Comparison of ENCODE assay signal across 17 cellular contexts in the genomic region with DNA sequence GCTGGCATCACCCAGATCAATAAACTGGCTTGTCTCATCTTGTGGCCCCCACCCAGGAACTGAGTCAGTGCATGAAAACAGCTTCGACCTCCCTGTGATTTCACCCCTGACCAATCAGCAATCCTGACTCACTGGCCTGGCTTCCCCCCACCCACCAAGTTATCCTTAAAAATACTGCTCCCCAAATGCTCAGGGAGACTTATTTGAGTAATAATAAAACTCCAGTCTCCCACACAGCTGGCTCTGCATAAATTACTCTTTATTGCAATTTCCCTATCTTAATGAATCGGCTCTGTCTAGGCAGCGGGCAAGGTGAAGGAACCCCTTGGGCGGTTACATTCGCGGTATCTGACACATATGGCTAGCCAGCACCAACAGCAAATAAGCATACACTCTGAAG. TPM values are rescaled to one million over a fixed set of nuclear protein-coding genes. Genes with fewer than 3 reads are reported as not detected.
DNase-seq lines count a peak whose midpoint lies in the region; ATAC-seq and TF ChIP-seq lines count a peak whose summit lies in the region.
"Had no signal": no experiment of that assay in that cellular context is flagged by ENCODE, and none has a peak within 500 bp of the region (broad histone marks: within the 10 kb centered on the region; RNA-seq: fewer than 3 reads in every experiment).

No MANE protein-coding gene starts in this region.

- no peaks in the 10 kb centered on the region for H3K27me3 ChIP-seq in Caco-2 (replicated peaks; ENCODE audit: control insufficient read depth, insufficient read depth, low read length)
- H3K27me3 ChIP-seq: heart right ventricle, upper lobe of left lung had no signal

- H3K4me3 Mint-ChIP-seq in Caco-2 (ENCODE audit: unreplicated experiment): no peak overlapping the region
- H3K4me3 Mint-ChIP-seq: activated naive CD8-positive, alpha-beta T cell treated with anti-CD3 and anti-CD28 coated beads, Interleukin-2, amount 10 ng/mL, durations not matched to agents 7 days and 5 days; neural crest cell; stimulated activated memory B cell treated with anti-CD40 and anti-IgM and Interleukin-4, amounts not matched to agents 10 μg/mL and 1 μg/mL and 100 μg/mL, for 72 hours; T-helper 1 cell treated with Interleukin-12 subunit alpha and Interleukin-12 subunit beta and Interleukin-4 antibody, amounts not matched to agents 30 μg/mL and 1 μg/mL, for 36 hours had no signal

- no peaks in the 10 kb centered on the region for H3K4me1 ChIP-seq in Caco-2
- H3K4me1 ChIP-seq: heart right ventricle, upper lobe of left lung had no signal

- no peaks in the 10 kb centered on the region for H3K27me3 Mint-ChIP-seq in Caco-2 (ENCODE audit: insufficient read depth, unreplicated experiment)
- H3K27me3 Mint-ChIP-seq: stimulated activated memory B cell treated with anti-CD40 and anti-IgM and Interleukin-4, amounts not matched to agents 10 μg/mL and 1 μg/mL and 100 μg/mL, for 72 hours had no signal

- H3K36me3 ChIP-seq in Caco-2 (ENCODE audit: control insufficient read depth, insufficient read depth, low read length): no peaks in the 10 kb centered on the region
- H3K36me3 ChIP-seq: heart right ventricle, upper lobe of left lung had no signal

- peak; percentile 80 to 94 for ATAC-seq in activated naive CD4-positive, alpha-beta T cell treated with anti-CD3 and anti-CD28 coated beads, Interleukin-2, amount 50 U/mL, for 72 hours
- ATAC-seq: heart right ventricle; stimulated activated memory B cell treated with anti-CD40 and anti-IgM and Interleukin-4, amounts not matched to agents 10 μg/mL and 1 μg/mL and 100 μg/mL, for 72 hours had no signal

- POLR2A ChIA-PET in Caco-2 (lab: Charles Lee): no interaction called here

- no peak overlapping the region for H3K4me3 ChIP-seq in Caco-2 (ENCODE audit: low read depth, low read length)
- H3K4me3 ChIP-seq: heart right ventricle, upper lobe of left lung had no signal

- no peak overlapping the region for H3K27ac Mint-ChIP-seq in activated naive CD4-positive, alpha-beta T cell treated with anti-CD3 and anti-CD28 coated beads, Interleukin-2, amount 50 U/mL, for 72 hours
- H3K27ac Mint-ChIP-seq in Caco-2 (ENCODE audit: unreplicated experiment): no peak overlapping the region
- H3K27ac Mint-ChIP-seq: activated naive CD8-positive, alpha-beta T cell treated with anti-CD3 and anti-CD28 coated beads, Interleukin-2, amount 10 ng/mL, durations not matched to agents 7 days and 5 days; stimulated activated memory B cell treated with anti-CD40 and anti-IgM and Interleukin-4, amounts not matched to agents 10 μg/mL and 1 μg/mL and 100 μg/mL, for 72 hours; T-helper 1 cell treated with Interleukin-12 subunit alpha and Interleukin-12 subunit beta and Interleukin-4 antibody, amounts not matched to agents 30 μg/mL and 1 μg/mL, for 36 hours had no signal

- TF ChIP-seq CTCF in Caco-2 (IDR thresholded peaks at IDR 0.05; ENCODE audit: insufficient read depth in 1 of 2, low read depth in 1 of 2, low read length in 1 of 2, severe bottlenecking in 1 of 2, unreplicated experiment in 1 of 2): no peak

- DNase-seq in activated CD4-positive, alpha-beta T cell treated with anti-CD3 and anti-CD28 coated beads for 24 hours (ENCODE audit: low read depth in 2 of 2): peak; percentile 10 to 25
- DNase-seq in activated CD4-positive, alpha-beta T cell treated with anti-CD3 and anti-CD28 coated beads, Interleukin-2, amount 50 U/mL, for 1 hour: no peak
- DNase-seq in ELR (ENCODE audit: low read depth) (peak; percentile 41), Kasumi-1 (lab: John Stamatoyannopoulos, UW) (no peak), NOMO-1 (lab: John Stamatoyannopoulos, UW; ENCODE audit: unreplicated experiment in 2 of 2) (no peak), Caco-2 (no peak)
- peak; percentile 5 to 59 for DNase-seq in activated naive CD4-positive, alpha-beta T cell treated with anti-CD3 and anti-CD28 coated beads, Interleukin-2, amount 50 U/mL, for 72 hours (ENCODE audit: low spot score in 2 of 2)
- DNase-seq in stimulated activated CD4-positive, alpha-beta T cell treated with anti-CD3 and anti-CD28 coated beads, Interleukin-2, amount 100 ng/mL, for 48 hours: peak; percentile 17 to 33
- DNase-seq: activated naive CD8-positive, alpha-beta T cell treated with anti-CD3 and anti-CD28 coated beads, Interleukin-2, amount 10 ng/mL, durations not matched to agents 7 days and 5 days; C1 segment of cervical spinal cord; heart right ventricle; NCI-H345; upper lobe of left lung had no signal

- H3K36me3 Mint-ChIP-seq in activated naive CD4-positive, alpha-beta T cell treated with anti-CD3 and anti-CD28 coated beads, Interleukin-2, amount 50 U/mL, for 72 hours: no peaks in the 10 kb centered on the region
- H3K36me3 Mint-ChIP-seq in Caco-2 (ENCODE audit: insufficient read depth, unreplicated experiment): no peaks in the 10 kb centered on the region
- H3K36me3 Mint-ChIP-seq: activated naive CD8-positive, alpha-beta T cell treated with anti-CD3 and anti-CD28 coated beads, Interleukin-2, amount 10 ng/mL, durations not matched to agents 7 days and 5 days; stimulated activated memory B cell treated with anti-CD40 and anti-IgM and Interleukin-4, amounts not matched to agents 10 μg/mL and 1 μg/mL and 100 μg/mL, for 72 hours had no signal

- H3K9me3 ChIP-seq in Caco-2: no peaks in the 10 kb centered on the region
- H3K9me3 ChIP-seq: upper lobe of left lung had no signal

- intact Hi-C loops in Caco-2 (cut with micrococcal nuclease; ENCODE audit: unreplicated experiment): no loop called here

- CTCF ChIA-PET in Caco-2 (lab: Charles Lee): no interaction called here

- H3K4me1 Mint-ChIP-seq in Caco-2 (ENCODE audit: low read depth, unreplicated experiment): no peaks in the 10 kb centered on the region
- H3K4me1 Mint-ChIP-seq: activated naive CD8-positive, alpha-beta T cell treated with anti-CD3 and anti-CD28 coated beads, Interleukin-2, amount 10 ng/mL, durations not matched to agents 7 days and 5 days; neural crest cell; stimulated activated memory B cell treated with anti-CD40 and anti-IgM and Interleukin-4, amounts not matched to agents 10 μg/mL and 1 μg/mL and 100 μg/mL, for 72 hours had no signal

- no peaks in the 10 kb centered on the region for H3K9me3 Mint-ChIP-seq in activated naive CD4-positive, alpha-beta T cell treated with anti-CD3 and anti-CD28 coated beads, Interleukin-2, amount 50 U/mL, for 72 hours
- H3K9me3 Mint-ChIP-seq in Caco-2 (ENCODE audit: unreplicated experiment): no peaks in the 10 kb centered on the region
- H3K9me3 Mint-ChIP-seq: activated naive CD8-positive, alpha-beta T cell treated with anti-CD3 and anti-CD28 coated beads, Interleukin-2, amount 10 ng/mL, durations not matched to agents 7 days and 5 days; neural crest cell; stimulated activated memory B cell treated with anti-CD40 and anti-IgM and Interleukin-4, amounts not matched to agents 10 μg/mL and 1 μg/mL and 100 μg/mL, for 72 hours; T-helper 1 cell treated with Interleukin-12 subunit alpha and Interleukin-12 subunit beta and Interleukin-4 antibody, amounts not matched to agents 30 μg/mL and 1 μg/mL, for 36 hours had no signal

- no TSS peak for BruUV-seq in Caco-2 (replicated peaks; lab: Mats Ljungman, UMichigan)

RNA-seq across cellular contexts. Expression of gene RABEP1, which starts 9.8 kb away (rescaled TPM):
- total RNA-seq in activated naive CD4-positive, alpha-beta T cell treated with anti-CD3 and anti-CD28 coated beads, Interleukin-2, amount 50 U/mL, for 72 hours: 10 to 100 TPM; 49.7 to 52.1 TPM
- total RNA-seq in Caco-2 (2022): 21.8 and 22.4 TPM in 2 replicates

RNA-seq across cellular contexts. Expression of gene SCIMP, which starts 37.7 kb away (rescaled TPM):
- total RNA-seq in activated naive CD4-positive, alpha-beta T cell treated with anti-CD3 and anti-CD28 coated beads, Interleukin-2, amount 50 U/mL, for 72 hours: under 1 TPM in 1 of 2 donors, not detected in 1; 0.14 TPM
- total RNA-seq in Caco-2 (2022): not detected in 2 replicates
- total RNA-seq: M059J, neural crest cell had no signal

Comparison
In these comparisons a context has a peak if more than half of its experiments do, and no peak if none do; other contexts are left out.
1. DNase-seq: peak in activated CD4-positive, alpha-beta T cell treated with anti-CD3 and anti-CD28 coated beads for 24 hours (2 of 2), ELR (single experiment), activated naive CD4-positive, alpha-beta T cell treated with anti-CD3 and anti-CD28 coated beads, Interleukin-2, amount 50 U/mL, for 72 hours (2 of 2) and stimulated activated CD4-positive, alpha-beta T cell treated with anti-CD3 and anti-CD28 coated beads, Interleukin-2, amount 100 ng/mL, for 48 hours (2 of 2); none in activated CD4-positive, alpha-beta T cell treated with anti-CD3 and anti-CD28 coated beads, Interleukin-2, amount 50 U/mL, for 1 hour (single experiment), Kasumi-1 (0 of 2), NOMO-1 (0 of 2) and Caco-2 (0 of 2).